Comparison of ENCODE assay signal across 8 cellular contexts in the genomic region with DNA sequence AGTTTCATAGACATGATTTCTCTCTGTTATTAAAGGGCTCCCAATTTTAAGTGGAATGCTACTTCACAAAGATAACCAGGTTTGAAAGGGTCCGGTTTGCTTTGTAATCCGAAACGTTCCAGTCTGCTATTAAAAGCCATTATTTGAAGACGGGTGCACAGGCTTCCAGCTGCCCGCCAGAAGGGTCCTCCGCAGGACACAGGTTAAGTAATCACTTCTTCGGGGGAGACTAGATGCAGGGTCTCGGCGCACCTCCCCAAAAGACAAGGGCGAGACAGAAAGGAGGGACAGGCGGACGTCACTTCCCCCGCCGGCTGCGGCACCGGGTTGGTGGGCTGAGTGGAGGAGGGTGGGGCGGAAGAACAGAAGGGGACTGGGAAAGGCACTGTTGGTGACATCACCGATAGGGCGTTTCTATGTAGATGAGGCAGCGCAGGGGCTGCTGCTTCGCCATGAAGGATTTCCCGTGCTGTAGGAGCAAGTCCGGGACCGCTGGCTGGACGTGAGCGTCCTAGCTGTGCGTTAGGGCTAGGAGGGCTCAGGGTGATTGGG. TPM values are rescaled to one million over a fixed set of nuclear protein-coding genes. Genes with fewer than 3 reads are reported as not detected.
DNase-seq lines count a peak whose midpoint lies in the region; ATAC-seq, FAIRE-seq and TF ChIP-seq lines count a peak whose summit lies in the region.

No MANE protein-coding gene starts in this region.

- DNase-seq in Ammon's horn (ENCODE audit: low spot score) (peak; percentile 100), NCI-H524 treated with DMSO at 0.1 percent for 48 hours (lab: John Stamatoyannopoulos, UW) (peak; percentile 86), dorsolateral prefrontal cortex (peak; percentile 98 to 100 (median 100)), HepG2 (ENCODE audit: low spot score) (peak; percentile 93)
- peak; percentile 99 for DNase-seq in activated CD4-positive, alpha-beta T cell treated with anti-CD3 and anti-CD28 coated beads for 48 hours
- DNase-seq in stimulated activated CD4-positive, alpha-beta T cell treated with anti-CD3 and anti-CD28 coated beads, Interleukin-2, amount 100 ng/mL, for 48 hours, result peak; percentile 96 to 100

- TF ChIP-seq RAD21 in HepG2 (CRISPR knock-in tag; IDR thresholded peaks at IDR 0.05), result no peak

- intact Hi-C loops in dorsolateral prefrontal cortex (cut with DNase I) (loop anchor here in 1 of 2 donors (1.0 to 5.0 kb wide), 2 partner anchors 9 to 148 kb away; partner anchors contain the start of gene SDHB), HepG2 (cut with micrococcal nuclease; ENCODE audit: unreplicated experiment) (no loop called here)

- peak overlapping the region; percentile 82 for H2AFZ ChIP-seq in HepG2 (ENCODE audit: low read length)

- no peak; a peak in 1 of 4 replicates for TF ChIP-seq POLR2A in HepG2 (IDR thresholded peaks at IDR 0.05; ENCODE audit: insufficient read depth in 1 of 2, low read depth in 2 of 2, low read length in 2 of 2)

- BruUV-seq in HepG2 (replicated peaks; lab: Mats Ljungman, UMichigan), result no TSS peak

- no peaks in the 10 kb centered on the region for H3K36me3 ChIP-seq in HepG2 (replicated peaks in 1 of 2; ENCODE audit: control insufficient read depth in 1 of 2, insufficient read depth in 2 of 2, low read length in 2 of 2)

- in situ Hi-C loops in HepG2 (cut with HindIII; ENCODE audit: extremely low pct_ligation_motif_present, low pct_unique_long_range_greater_than_20kb), result no loop called here

- TF ChIP-seq CTCF in dorsolateral prefrontal cortex (IDR thresholded peaks at IDR 0.05 in 54 of 56, conservative IDR thresholded peaks at IDR 0.05 in 2 of 56; ENCODE audit: low read depth in 1 of 56, partially characterized antibody in 56 of 56) (peak in 6 of 56 donors; percentile 2 to 26 (median 10)), HepG2 (CRISPR knock-in tag; IDR thresholded peaks at IDR 0.05) (no peak)

- H3K9ac ChIP-seq in HepG2 (ENCODE audit: insufficient read depth, low read depth, low read length), result peak overlapping the region; percentile 100

- FAIRE-seq in HepG2 (lab: Jason Lieb, UNC), result peak; percentile 88

- H3K27me3 ChIP-seq in dorsolateral prefrontal cortex (no peaks in the 10 kb centered on the region), HepG2 (ENCODE audit: control insufficient read depth in 1 of 2, insufficient read depth in 2 of 2, low read length in 2 of 2) (no peaks in the 10 kb centered on the region)

- POLR2A ChIA-PET in HepG2 (lab: Yijun Ruan, JAX), result interaction anchor here (0.6 to 2.7 kb wide), 9 partner anchors 8 to 391 kb away, joined by 3 to 42 read pairs (median 4); partner anchors contain the start of genes RNU1-1 and RNU1-2

- H4K20me1 ChIP-seq in HepG2 (ENCODE audit: insufficient read depth, low read length), result no peaks in the 10 kb centered on the region

- TF ChIP-seq EP300 in HepG2 (IDR thresholded peaks at IDR 0.05; ENCODE audit: low read depth in 2 of 2, low read length in 2 of 2) (no peak), HepG2 (CRISPR knock-in tag; IDR thresholded peaks at IDR 0.05; ENCODE audit: borderline replicate concordance) (no peak)

- H3K4me2 ChIP-seq in HepG2 (ENCODE audit: low read depth, low read length), result peak overlapping the region; percentile 97

- no peaks in the 10 kb centered on the region for H3K79me2 ChIP-seq in HepG2 (ENCODE audit: insufficient read depth, low read length)

- 0% methylated on average over 27 of the region's 27 CpGs for whole genome bisulfite sequencing in HepG2 (ENCODE audit: low lambda C conversion rate)

- H3K4me1 ChIP-seq in HepG2 (ENCODE audit: insufficient read depth, low read length), result peaks cover 34% of the 10 kb centered on the region

- peak overlapping the region; percentile 89 to 100 (median 99) for H3K27ac ChIP-seq in dorsolateral prefrontal cortex
- H3K27ac ChIP-seq in HepG2 (ENCODE audit: extremely low read length, insufficient read depth, low read length), result peak overlapping the region; percentile 100

- peak; percentile 88 for ATAC-seq in GM19328 (IDR thresholded peaks at IDR 0.05; ENCODE audit: unreplicated experiment)
- ATAC-seq in HG03460 (IDR thresholded peaks at IDR 0.05; ENCODE audit: unreplicated experiment), result peak; percentile 85
- peak; percentile 95 for ATAC-seq in HepG2

- peaks cover 7% of the 10 kb centered on the region; the same call in 1 of the 2 replicates for H3K9me3 ChIP-seq in HepG2 (ENCODE audit: low read length)

- CTCF ChIA-PET in HepG2 (lab: Yijun Ruan, JAX; ENCODE audit: low intra/inter-chr PET ratio, low total read pairs), result no interaction called here

- H3K4me3 ChIP-seq in dorsolateral prefrontal cortex (peak overlapping the region; percentile 38 to 95 (median 71)), HepG2 (replicated peaks in 1 of 3; ENCODE audit: insufficient read depth in 1 of 3, low read depth in 2 of 3, low read length in 3 of 3) (peak overlapping the region; percentile 59 to 83 (median 75))

TF ChIP-seq in HepG2, 621 proteins besides CTCF, POLR2A, EP300 and RAD21 (continues in another document):
- peak; percentile 83; the same call in 1 of the 2 replicates for TF ChIP-seq SP4 (CRISPR knock-in tag; IDR thresholded peaks at IDR 0.05)
- no peak for TF ChIP-seq SYNCRIP (IDR thresholded peaks at IDR 0.05; ENCODE audit: insufficient read depth, low read depth, low read length)
- TF ChIP-seq ZNF615 (CRISPR knock-in tag; IDR thresholded peaks at IDR 0.05; ENCODE audit: borderline replicate concordance), result no peak
- no peak for TF ChIP-seq PAX8 (CRISPR knock-in tag; IDR thresholded peaks at IDR 0.05; ENCODE audit: borderline replicate concordance)
- peak; percentile 62 for TF ChIP-seq SPEN (CRISPR knock-in tag; IDR thresholded peaks at IDR 0.05; ENCODE audit: low read depth)
- TF ChIP-seq TBP (CRISPR knock-in tag; IDR thresholded peaks at IDR 0.05), result no peak
- TF ChIP-seq ZNF124 (CRISPR knock-in tag; IDR thresholded peaks at IDR 0.05), result no peak
- TF ChIP-seq ZKSCAN5 (CRISPR knock-in tag; IDR thresholded peaks at IDR 0.05), result no peak
- no peak for TF ChIP-seq ZNF557 (CRISPR knock-in tag; IDR thresholded peaks at IDR 0.05)
- no peak for TF ChIP-seq ZNF329 (CRISPR knock-in tag; IDR thresholded peaks at IDR 0.05; ENCODE audit: low read depth)
- no peak; the same call in 1 of the 2 replicates for TF ChIP-seq BRCA1 (CRISPR knock-in tag; IDR thresholded peaks at IDR 0.05)

RNA-seq across cellular contexts. Expression of gene RNU1-2, which starts 8.9 kb away (rescaled TPM):
- over 10,000 TPM in 6 of 120 experiments, 1,000 to 10,000 TPM in 114; 2,235 to 12,697 (median 6,630) TPM for total RNA-seq in dorsolateral prefrontal cortex
- 859 and 11,018 TPM in 2 replicates for total RNA-seq in HepG2 (2016; rRNA removed; fragmentation: Illumina TruSeq; extraction: Trizol)
- total RNA-seq in HepG2 (2016; cell fraction: cytosol; rRNA removed; fragmentation: Illumina TruSeq; extraction: Trizol; ENCODE audit: low read depth), result 16,281 and 17,236 TPM in 2 replicates
- 1,309 and 10,613 TPM in 2 replicates for total RNA-seq in HepG2 (2016; cell fraction: insoluble cytoplasmic fraction; rRNA removed; fragmentation: Illumina TruSeq; extraction: Trizol)
- 2,848 and 3,475 TPM in 2 replicates for total RNA-seq in HepG2 (2016; cell fraction: membrane; rRNA removed; fragmentation: Illumina TruSeq; extraction: Trizol)
- total RNA-seq in HepG2 (2016; cell fraction: nucleus; rRNA removed; fragmentation: Illumina TruSeq; extraction: Trizol), result 52,466 and 64,417 TPM in 2 replicates
- under 0.01 TPM in 2 replicates for polyA plus RNA-seq in HepG2 (2011; rRNA removed)
- polyA plus RNA-seq in HepG2 (2011; cell fraction: cytosol; rRNA removed), result under 0.01 TPM in 2 replicates
- under 0.01 TPM in 2 replicates for polyA plus RNA-seq in HepG2 (2011; cell fraction: nucleus; rRNA removed)
- polyA plus RNA-seq in HepG2 (2012), result 78.2 TPM in 1 of 2 replicates, not detected in the other
- 27.3 and 44.4 TPM in 2 replicates for polyA plus RNA-seq in HepG2 (2016; cell fraction: cytosol; fragmentation: Illumina TruSeq; extraction: Trizol; ENCODE audit: low read depth)
- not detected in 2 replicates for polyA plus RNA-seq in HepG2 (2016; cell fraction: insoluble cytoplasmic fraction; fragmentation: Illumina TruSeq; extraction: Trizol; ENCODE audit: low read depth)
- polyA plus RNA-seq in HepG2 (2016; cell fraction: membrane; fragmentation: Illumina TruSeq; extraction: Trizol; ENCODE audit: low read depth), result not detected in 2 replicates
- 32.8 TPM in 1 of 2 replicates, not detected in the other for polyA plus RNA-seq in HepG2 (2016; cell fraction: nucleus; fragmentation: Illumina TruSeq; extraction: Trizol; ENCODE audit: insufficient read depth, low read depth)
- 12,820 and 15,604 TPM in 2 replicates for polyA minus RNA-seq in HepG2 (2011; rRNA and poly(A)+ RNA removed; ENCODE audit: low replicate concordance)
- 90,102 and 105,040 TPM in 2 replicates for polyA minus RNA-seq in HepG2 (2011; cell fraction: cytosol; rRNA and poly(A)+ RNA removed)
- polyA minus RNA-seq in HepG2 (2011; cell fraction: nucleus; rRNA and poly(A)+ RNA removed), result 42,574 and 58,030 TPM in 2 replicates

RNA-seq across cellular contexts. Expression of gene CROCC, which starts 17.1 kb away (rescaled TPM):
- total RNA-seq in dorsolateral prefrontal cortex, result 10 to 100 TPM; 15.4 to 63.7 (median 32.6) TPM
- 2.6 and 7.8 TPM in 2 replicates for total RNA-seq in HepG2 (2016; rRNA removed; fragmentation: Illumina TruSeq; extraction: Trizol)
- 3.6 and 4.0 TPM in 2 replicates for total RNA-seq in HepG2 (2016; cell fraction: cytosol; rRNA removed; fragmentation: Illumina TruSeq; extraction: Trizol; ENCODE audit: low read depth)
- total RNA-seq in HepG2 (2016; cell fraction: insoluble cytoplasmic fraction; rRNA removed; fragmentation: Illumina TruSeq; extraction: Trizol), result 2.9 and 8.4 TPM in 2 replicates
- 2.6 and 3.1 TPM in 2 replicates for total RNA-seq in HepG2 (2016; cell fraction: membrane; rRNA removed; fragmentation: Illumina TruSeq; extraction: Trizol)
- total RNA-seq in HepG2 (2016; cell fraction: nucleus; rRNA removed; fragmentation: Illumina TruSeq; extraction: Trizol), result 8.6 and 11.9 TPM in 2 replicates
- 15.5 and 16.6 TPM in 2 replicates for polyA plus RNA-seq in HepG2 (2011; rRNA removed)
- polyA plus RNA-seq in HepG2 (2011; cell fraction: cytosol; rRNA removed), result 3.4 and 5.7 TPM in 2 replicates
- polyA plus RNA-seq in HepG2 (2011; cell fraction: nucleus; rRNA removed), result 81.7 and 94.3 TPM in 2 replicates
- polyA plus RNA-seq in HepG2 (2012), result 6.3 and 6.8 TPM in 2 replicates
- polyA plus RNA-seq in HepG2 (2016; cell fraction: cytosol; fragmentation: Illumina TruSeq; extraction: Trizol; ENCODE audit: low read depth), result 0.84 and 0.97 TPM in 2 replicates
- polyA plus RNA-seq in HepG2 (2016; cell fraction: insoluble cytoplasmic fraction; fragmentation: Illumina TruSeq; extraction: Trizol; ENCODE audit: low read depth), result 2.3 and 2.7 TPM in 2 replicates
- 1.2 and 1.7 TPM in 2 replicates for polyA plus RNA-seq in HepG2 (2016; cell fraction: membrane; fragmentation: Illumina TruSeq; extraction: Trizol; ENCODE audit: low read depth)
- polyA plus RNA-seq in HepG2 (2016; cell fraction: nucleus; fragmentation: Illumina TruSeq; extraction: Trizol; ENCODE audit: insufficient read depth, low read depth), result 42.1 and 44.2 TPM in 2 replicates
- polyA minus RNA-seq in HepG2 (2011; rRNA and poly(A)+ RNA removed; ENCODE audit: low replicate concordance), result 18.9 and 23.5 TPM in 2 replicates
- polyA minus RNA-seq in HepG2 (2011; cell fraction: cytosol; rRNA and poly(A)+ RNA removed), result 3.0 and 3.3 TPM in 2 replicates
- 22.1 and 23.3 TPM in 2 replicates for polyA minus RNA-seq in HepG2 (2011; cell fraction: nucleus; rRNA and poly(A)+ RNA removed)

Comparison
In these comparisons a context has a peak if more than half of its experiments do, and no peak if none do; other contexts are left out.
1. Peak in every context shown above with its lines: DNase-seq, ATAC-seq, H3K4me3 ChIP-seq and H3K27ac ChIP-seq.